In genomic region chr6:37168809-37169457, GRCh38 we compare ENCODE assay signal across 1 cellular context.
TF ChIP-seq lines count a peak whose summit lies in the region.

No MANE protein-coding gene starts in this region.

TF ChIP-seq in HepG2, 621 proteins besides CTCF, POLR2A, EP300 and RAD21 (continued from another document and continues in another):
- no peak for TF ChIP-seq RERE (CRISPR knock-in tag; IDR thresholded peaks at IDR 0.05; ENCODE audit: low read depth)
- no peak for TF ChIP-seq ATRX (CRISPR knock-in tag; IDR thresholded peaks at IDR 0.05; ENCODE audit: borderline replicate concordance)
- TF ChIP-seq CEBPB (IDR thresholded peaks at IDR 0.05; ENCODE audit: borderline replicate concordance, low read depth, low read length) = no peak
- TF ChIP-seq LCORL (IDR thresholded peaks at IDR 0.05) = no peak
- no peak for TF ChIP-seq LCORL (CRISPR knock-in tag; IDR thresholded peaks at IDR 0.05)
- TF ChIP-seq PBX3 (CRISPR knock-in tag; IDR thresholded peaks at IDR 0.05; ENCODE audit: borderline replicate concordance) = no peak
- TF ChIP-seq ZNF670 (CRISPR knock-in tag; IDR thresholded peaks at IDR 0.05; ENCODE audit: borderline replicate concordance) = no peak
- TF ChIP-seq ZNF580 (CRISPR knock-in tag; IDR thresholded peaks at IDR 0.05; ENCODE audit: borderline replicate concordance, low read depth) = peak; percentile 15; the same call in 1 of the 2 replicates
- no peak for TF ChIP-seq GMEB2 (CRISPR knock-in tag; IDR thresholded peaks at IDR 0.05; ENCODE audit: low read depth)
- no peak for TF ChIP-seq SAFB2 (CRISPR knock-in tag; IDR thresholded peaks at IDR 0.05; ENCODE audit: borderline replicate concordance, low read depth)
- no peak for TF ChIP-seq HES4 (CRISPR knock-in tag; IDR thresholded peaks at IDR 0.05; ENCODE audit: borderline replicate concordance)
- no peak for TF ChIP-seq KLF15 (CRISPR knock-in tag; IDR thresholded peaks at IDR 0.05; ENCODE audit: borderline replicate concordance)
- no peak for TF ChIP-seq RFX3 (CRISPR knock-in tag; IDR thresholded peaks at IDR 0.05)
- TF ChIP-seq POLR2AphosphoS2 (IDR thresholded peaks at IDR 0.05; ENCODE audit: low read depth, low read length) = no peak
- no peak for TF ChIP-seq CBFB (CRISPR knock-in tag; IDR thresholded peaks at IDR 0.05)
- TF ChIP-seq ZNF512B (CRISPR knock-in tag; IDR thresholded peaks at IDR 0.05; ENCODE audit: borderline replicate concordance) = 0 out of 2 replicates have a peak, but pooled peaks have one; percentile 19
- TF ChIP-seq ATF2 (CRISPR knock-in tag; IDR thresholded peaks at IDR 0.05) = no peak
- TF ChIP-seq IRF2 (CRISPR knock-in tag; IDR thresholded peaks at IDR 0.05) = no peak
- no peak for TF ChIP-seq GFI1 (CRISPR knock-in tag; IDR thresholded peaks at IDR 0.05; ENCODE audit: borderline replicate concordance)
- no peak for TF ChIP-seq ZNF570 (CRISPR knock-in tag; IDR thresholded peaks at IDR 0.05; ENCODE audit: borderline replicate concordance)
- TF ChIP-seq THYN1 (CRISPR knock-in tag; IDR thresholded peaks at IDR 0.05; ENCODE audit: borderline replicate concordance, low read depth) = no peak
- no peak for TF ChIP-seq ZNF605 (CRISPR knock-in tag; IDR thresholded peaks at IDR 0.05)
- no peak for TF ChIP-seq ZMYM2 (CRISPR knock-in tag; IDR thresholded peaks at IDR 0.05)
- TF ChIP-seq SMAD1 (CRISPR knock-in tag; IDR thresholded peaks at IDR 0.05; ENCODE audit: borderline replicate concordance, low read depth) = no peak
- TF ChIP-seq RBAK (CRISPR knock-in tag; IDR thresholded peaks at IDR 0.05) = 0 out of 2 replicates have a peak, but pooled peaks have one; percentile 11
- no peak for TF ChIP-seq TARDBP (CRISPR knock-in tag; IDR thresholded peaks at IDR 0.05)
- TF ChIP-seq ZNF280D (CRISPR knock-in tag; IDR thresholded peaks at IDR 0.05) = 0 out of 2 replicates have a peak, but pooled peaks have one; percentile 10
- no peak for TF ChIP-seq NR2F2 (IDR thresholded peaks at IDR 0.05; ENCODE audit: borderline replicate concordance, low read depth)
- TF ChIP-seq IKZF5 (CRISPR knock-in tag; IDR thresholded peaks at IDR 0.05) = no peak
- TF ChIP-seq NFIB (CRISPR knock-in tag; IDR thresholded peaks at IDR 0.05; ENCODE audit: borderline replicate concordance) = no peak
- TF ChIP-seq EHMT2 (IDR thresholded peaks at IDR 0.05; ENCODE audit: borderline replicate concordance, low read depth, low read length) = no peak
- no peak for TF ChIP-seq PAX8 (CRISPR knock-in tag; IDR thresholded peaks at IDR 0.05; ENCODE audit: borderline replicate concordance)
- TF ChIP-seq PHB2 (IDR thresholded peaks at IDR 0.05; ENCODE audit: partially characterized antibody) = no peak
- 0 out of 2 replicates have a peak, but pooled peaks have one; percentile 24 for TF ChIP-seq HMG20A (CRISPR knock-in tag; IDR thresholded peaks at IDR 0.05; ENCODE audit: borderline replicate concordance)
- peak; percentile 32; the same call in 1 of the 2 replicates for TF ChIP-seq ZNF512 (CRISPR knock-in tag; IDR thresholded peaks at IDR 0.05)
- TF ChIP-seq ZFP1 (CRISPR knock-in tag; IDR thresholded peaks at IDR 0.05) = no peak
- peak; percentile 52; the same call in 1 of the 2 replicates for TF ChIP-seq ZFX (CRISPR knock-in tag; IDR thresholded peaks at IDR 0.05; ENCODE audit: low read depth)
- no peak for TF ChIP-seq ZSCAN5A (CRISPR knock-in tag; IDR thresholded peaks at IDR 0.05; ENCODE audit: borderline replicate concordance)
